Comparison of ENCODE assay signal across 1 cellular context in the genomic region with DNA sequence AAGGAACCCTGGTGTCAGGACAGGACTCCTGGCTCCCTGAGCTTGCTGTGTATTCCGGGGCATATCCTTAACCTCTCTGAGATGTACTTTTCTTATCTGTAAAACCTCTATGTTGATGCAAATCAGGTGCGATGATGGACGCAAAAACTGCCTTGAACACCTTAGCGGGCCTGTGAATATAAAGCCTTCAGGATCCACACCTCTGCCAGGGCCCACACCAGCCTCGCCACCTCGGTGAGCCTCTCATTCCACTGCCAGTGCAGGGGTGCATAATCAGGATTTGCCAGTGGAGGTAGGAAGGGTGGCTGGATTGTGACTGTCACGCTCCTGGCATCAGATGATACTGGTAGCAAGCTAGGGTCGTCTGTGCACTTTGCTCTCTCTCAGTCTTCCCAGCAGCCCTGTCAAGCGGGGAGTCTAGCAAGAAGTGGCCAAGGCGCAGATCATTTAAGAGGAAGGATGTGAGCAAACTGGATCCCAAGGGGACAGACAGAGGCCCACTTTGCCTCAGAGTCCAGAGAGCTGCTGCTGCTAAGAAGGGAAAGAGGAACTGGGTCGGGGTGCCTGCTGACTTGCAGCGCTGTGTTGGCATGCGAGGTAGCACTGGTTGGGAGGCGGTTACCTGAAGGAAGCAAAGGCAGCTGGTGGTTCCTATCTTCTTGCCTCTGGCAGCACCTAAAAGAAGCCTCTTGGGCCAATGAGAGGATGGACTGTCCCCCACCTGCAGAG.
TF ChIP-seq lines count a peak whose summit lies in the region.

No MANE protein-coding gene starts in this region.

TF ChIP-seq in H1, 55 proteins besides CTCF, POLR2A, EP300 and RAD21:
- TF ChIP-seq JUN (IDR thresholded peaks at IDR 0.05; ENCODE audit: low read depth, low read length): no peak
- TF ChIP-seq, protein P1, sequence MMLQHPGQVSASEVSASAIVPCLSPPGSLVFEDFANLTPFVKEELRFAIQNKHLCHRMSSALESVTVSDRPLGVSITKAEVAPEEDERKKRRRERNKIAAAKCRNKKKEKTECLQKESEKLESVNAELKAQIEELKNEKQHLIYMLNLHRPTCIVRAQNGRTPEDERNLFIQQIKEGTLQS (IDR thresholded peaks at IDR 0.05; ENCODE audit: insufficient read depth, low read depth, low read length): no peak
- no peak for TF ChIP-seq RNF2 (IDR thresholded peaks at IDR 0.05; ENCODE audit: borderline replicate concordance, low read depth, low read length, missing control alignments, poor library complexity, severe bottlenecking)
- TF ChIP-seq MAFK (IDR thresholded peaks at IDR 0.05; ENCODE audit: low read depth, low read length): no peak
- no peak for TF ChIP-seq YY1 (IDR thresholded peaks at IDR 0.05; ENCODE audit: low read depth, low read length)
- TF ChIP-seq HDAC6 (IDR thresholded peaks at IDR 0.05; ENCODE audit: low read depth, low read length): no peak
- no peak for TF ChIP-seq SP4 (IDR thresholded peaks at IDR 0.05; ENCODE audit: low read length)
- no peak for TF ChIP-seq SP1 (IDR thresholded peaks at IDR 0.05; ENCODE audit: low read depth, low read length)
- no peak for TF ChIP-seq CREB1 (IDR thresholded peaks at IDR 0.05)
- no peak for TF ChIP-seq ZNF274 (IDR thresholded peaks at IDR 0.05; ENCODE audit: borderline replicate concordance, extremely low read depth, low read length)
- no peak for TF ChIP-seq KDM1A (IDR thresholded peaks at IDR 0.05; ENCODE audit: borderline replicate concordance, low read length)
- no peak for TF ChIP-seq NANOG (IDR thresholded peaks at IDR 0.05; ENCODE audit: insufficient read depth, low read depth, low read length, poor library complexity, severe bottlenecking)
